Comparison of ENCODE assay signal across 8 cellular contexts in the genomic region with DNA sequence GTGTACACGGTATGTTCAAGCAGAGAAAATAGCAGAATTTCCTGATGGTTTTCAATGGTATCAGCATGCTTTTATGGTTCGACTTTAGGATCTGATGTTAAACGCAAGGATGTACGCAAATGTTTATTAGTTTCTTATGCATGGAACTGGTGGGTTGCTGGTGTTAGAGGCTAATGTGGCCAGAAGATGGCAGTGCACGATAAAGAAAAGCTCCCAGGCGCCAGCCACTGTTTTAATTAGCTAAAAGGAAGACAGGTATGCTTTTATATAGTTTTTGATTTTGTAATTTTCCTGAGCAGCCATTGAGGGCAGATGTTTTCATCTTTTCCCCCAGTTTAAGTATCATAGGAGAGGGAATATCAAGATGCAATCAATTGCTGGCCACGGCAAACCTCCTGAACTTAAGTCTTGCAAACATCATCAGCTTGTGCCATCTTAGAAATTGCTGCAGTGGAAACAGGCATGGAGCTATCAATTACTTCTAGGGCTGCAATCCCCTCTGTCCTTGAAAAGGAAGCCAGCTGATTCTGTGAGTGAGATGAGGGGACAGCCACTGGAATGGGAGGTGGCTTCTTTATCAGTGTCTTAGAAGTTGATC.
DNase-seq lines count a peak whose midpoint lies in the region; ATAC-seq, FAIRE-seq and TF ChIP-seq lines count a peak whose summit lies in the region.

No MANE protein-coding gene starts in this region.

- H3K23me2 ChIP-seq in H1 (ENCODE audit: low read depth, low read length), result no peaks in the 10 kb centered on the region

- H3K56ac ChIP-seq in H1 (replicated peaks; ENCODE audit: insufficient read length, low read depth, low read length), result no peak overlapping the region

- no peak overlapping the region for H3K4ac ChIP-seq in H1 (replicated peaks; ENCODE audit: insufficient read length, low read depth, low read length)

- 15 to 20% methylated on average over 7 of the region's 7 CpGs for WGBS in heart right ventricle, 2 donors
- 17% methylated on average over 7 of the region's 7 CpGs for WGBS in right cardiac atrium
- WGBS in H1 (ENCODE audit: extremely low coverage in 1 of 2, insufficient coverage in 1 of 2, insufficient read length in 1 of 2, insufficient replicate concordance in 2 of 2, low coverage in 1 of 2, low lambda C conversion rate in 2 of 2, missing lambda C conversion rate in 1 of 2), 2 experiments, result 40% methylated on average over 7 of the region's 7 CpGs; no CpG with 5 or more reads in 1 of the 2 experiments

- no peak overlapping the region for H2BK5ac ChIP-seq in H1 (ENCODE audit: low read depth, low read length)

- no peak for TF ChIP-seq POLR2A in H1 (IDR thresholded peaks at IDR 0.05; ENCODE audit: control extremely low read depth in 1 of 2, low read depth in 2 of 2, low read length in 2 of 2)

- peak in 7 of 9 donors; percentile 28 to 57 (median 38) for TF ChIP-seq CTCF in heart right ventricle (IDR thresholded peaks at IDR 0.05)
- peak; percentile 22 to 71 (median 60) for TF ChIP-seq CTCF in H1 (IDR thresholded peaks at IDR 0.05; ENCODE audit: control extremely low read depth in 1 of 3, insufficient read depth in 1 of 3, low read depth in 1 of 3, low read length in 3 of 3)
- TF ChIP-seq CTCF in retinal pigment epithelial cell (conservative IDR thresholded peaks at IDR 0.05; ENCODE audit: low read depth, low read length), result peak; percentile 27

- H3K4me3 ChIP-seq in heart right ventricle (no peak overlapping the region), right cardiac atrium (ENCODE audit: low read length) (no peak overlapping the region), H1 (ENCODE audit: extremely low read depth in 1 of 4, insufficient read depth in 2 of 4, low read depth in 3 of 4, low read length in 4 of 4) (no peak overlapping the region), retinal pigment epithelial cell (ENCODE audit: low read length) (no peak overlapping the region)

- no peak overlapping the region for H3K18ac ChIP-seq in H1 (ENCODE audit: extremely low read depth, low read length)

- H2BK12ac ChIP-seq in H1 (ENCODE audit: low read depth, low read length), result no peak overlapping the region

- no peak overlapping the region for H3K9ac ChIP-seq in H1 (replicated peaks in 1 of 4; ENCODE audit: extremely low read depth in 1 of 4, low read depth in 3 of 4, low read length in 3 of 4)

- no peak overlapping the region for H2BK120ac ChIP-seq in H1 (replicated peaks; ENCODE audit: low read depth, low read length)

- H4K8ac ChIP-seq in H1 (ENCODE audit: extremely low read depth, insufficient read depth, low read length), result no peak overlapping the region

- DNase-seq in heart right ventricle (no peak), right cardiac atrium (no peak), NCI-H748 (lab: John Stamatoyannopoulos, UW; ENCODE audit: unreplicated experiment) (peak; percentile 48), H1 (ENCODE audit: low read depth in 1 of 2, low spot score in 2 of 2) (peak in 1 of 2 experiments; percentile 66), retinal pigment epithelial cell (ENCODE audit: low read depth) (no peak), Right ventricle myocardium superior (no peak)
- no peak for DNase-seq in activated CD8-positive, alpha-beta memory T cell treated with anti-CD3 and anti-CD28 coated beads, Interleukin-2, amount 50 U/mL, for 4 hours

- H3K9me3 ChIP-seq in heart right ventricle (peaks cover 0 to 12% (median 0%) of the 10 kb centered on the region in 11 donors), right cardiac atrium (ENCODE audit: control insufficient read depth, low read length) (no peaks in the 10 kb centered on the region), H1 (ENCODE audit: insufficient read depth in 2 of 2, low read depth in 1 of 2, low read length in 1 of 2) (peaks cover 4 to 6% of the 10 kb centered on the region in 2 experiments; a peak in 2 of 4 replicates)

- ATAC-seq in heart right ventricle (no peak), right cardiac atrium (no peak), GM21825 (IDR thresholded peaks at IDR 0.05; ENCODE audit: unreplicated experiment) (no peak), Right ventricle myocardium superior (ENCODE audit: poor library complexity) (no peak)

- H3K4me1 ChIP-seq in heart right ventricle, result no peaks in the 10 kb centered on the region
- no peaks in the 10 kb centered on the region for H3K4me1 ChIP-seq in right cardiac atrium (ENCODE audit: control insufficient read depth, insufficient read depth, low read length)
- peaks cover 0 to 2% (median 0%) of the 10 kb centered on the region in 4 experiments; a peak in 1 of 7 replicates for H3K4me1 ChIP-seq in H1 (replicated peaks in 1 of 4; ENCODE audit: control insufficient read depth in 3 of 4, insufficient read depth in 4 of 4, low read length in 3 of 4)

- intact Hi-C loops in heart right ventricle (cut with DNase I) (loop anchor here in 1 of 10 donors (10.0 kb wide), 1 partner anchor 1991 kb away; a partner anchor contains a TSS), right cardiac atrium (cut with DNase I) (no loop called here), Right ventricle myocardium superior (cut with DNase I) (no loop called here)

- peak; percentile 90 for FAIRE-seq in H1 (lab: Jason Lieb, UNC)

- no peaks in the 10 kb centered on the region for H3K79me1 ChIP-seq in H1 (ENCODE audit: low read depth, low read length)

- no peak overlapping the region for H4K5ac ChIP-seq in H1 (ENCODE audit: insufficient read length, low read depth, low read length)

- H3K27ac ChIP-seq in heart right ventricle, result no peak overlapping the region
- no peak overlapping the region for H3K27ac ChIP-seq in right cardiac atrium (ENCODE audit: low read length)
- no peak overlapping the region for H3K27ac ChIP-seq in H1 (ENCODE audit: low read depth, low read length)

- TF ChIP-seq EP300 in H1 (IDR thresholded peaks at IDR 0.05; ENCODE audit: borderline replicate concordance in 1 of 2, low read depth in 2 of 2, low read length in 2 of 2), result no peak

- H3K27me3 ChIP-seq in heart right ventricle, result peaks cover 0 to 17% (median 0%) of the 10 kb centered on the region in 7 donors
- no peaks in the 10 kb centered on the region for H3K27me3 ChIP-seq in right cardiac atrium (ENCODE audit: control insufficient read depth, insufficient read depth)
- H3K27me3 ChIP-seq in H1 (replicated peaks in 1 of 4; ENCODE audit: control insufficient read depth in 3 of 4, extremely low read depth in 1 of 4, insufficient read depth in 3 of 4, low read length in 3 of 4), result no peaks in the 10 kb centered on the region

- no peaks in the 10 kb centered on the region for H3K79me2 ChIP-seq in H1 (ENCODE audit: control insufficient read depth in 1 of 2, insufficient read depth in 2 of 2, low read length in 2 of 2)

- POLR2A ChIA-PET in H1 (lab: Charles Lee; ENCODE audit: partially characterized antibody), result interaction anchor here (0.8 kb wide), 1 partner anchor 619 kb away, joined by 3 read pairs; no protein-coding TSS in a partner anchor

- H2BK20ac ChIP-seq in H1 (ENCODE audit: low read length), result no peak overlapping the region

- no peak overlapping the region for H3K23ac ChIP-seq in H1 (ENCODE audit: insufficient read length)

- H2AFZ ChIP-seq in H1 (ENCODE audit: low read length), result peak overlapping the region; percentile 15; the same call in 1 of the 2 replicates

- no peaks in the 10 kb centered on the region for H4K20me1 ChIP-seq in H1 (replicated peaks in 1 of 2; ENCODE audit: control insufficient read depth in 1 of 2, insufficient read depth in 2 of 2, low read length in 2 of 2)

- no peak overlapping the region for H3K4me2 ChIP-seq in H1 (ENCODE audit: insufficient read depth in 1 of 2, low read depth in 2 of 2, low read length in 2 of 2)

- TF ChIP-seq RAD21 in H1 (IDR thresholded peaks at IDR 0.05 in 1 of 2, conservative IDR thresholded peaks at IDR 0.05 in 1 of 2; ENCODE audit: low read depth in 2 of 2, low read length in 2 of 2), result peak; percentile 89 to 90

- no peak overlapping the region for H2AK5ac ChIP-seq in H1 (ENCODE audit: low read depth, low read length)

- H3K14ac ChIP-seq in H1 (ENCODE audit: insufficient read length), result no peak overlapping the region

- H4K91ac ChIP-seq in H1 (replicated peaks; ENCODE audit: insufficient read length, low read length), result no peak overlapping the region

- H3K36me3 ChIP-seq in heart right ventricle (no peaks in the 10 kb centered on the region), H1 (ENCODE audit: control insufficient read depth in 2 of 4, insufficient read depth in 4 of 4, low read length in 3 of 4) (no peaks in the 10 kb centered on the region)

- CTCF ChIA-PET in H1 (lab: Charles Lee; ENCODE audit: partially characterized antibody), result interaction anchor here (0.6 to 4.2 kb wide), 33 partner anchors 9 to 1508 kb away, joined by 3 to 40 read pairs (median 3); no protein-coding TSS in a partner anchor

- no peak overlapping the region for H2BK15ac ChIP-seq in H1 (ENCODE audit: low read length)

TF ChIP-seq in H1, 55 proteins besides CTCF, POLR2A, EP300 and RAD21:
- no peak for TF ChIP-seq ZNF274 (IDR thresholded peaks at IDR 0.05; ENCODE audit: borderline replicate concordance, extremely low read depth, low read length)
- TF ChIP-seq TCF12 (IDR thresholded peaks at IDR 0.05; ENCODE audit: low read depth, low read length), result no peak
- no peak for TF ChIP-seq CBX8 (IDR thresholded peaks at IDR 0.05; ENCODE audit: borderline replicate concordance, low read depth, low read length)
- no peak for TF ChIP-seq SAP30 (IDR thresholded peaks at IDR 0.05; ENCODE audit: insufficient read depth, insufficient replicate concordance, low read length)
- TF ChIP-seq, protein P1, sequence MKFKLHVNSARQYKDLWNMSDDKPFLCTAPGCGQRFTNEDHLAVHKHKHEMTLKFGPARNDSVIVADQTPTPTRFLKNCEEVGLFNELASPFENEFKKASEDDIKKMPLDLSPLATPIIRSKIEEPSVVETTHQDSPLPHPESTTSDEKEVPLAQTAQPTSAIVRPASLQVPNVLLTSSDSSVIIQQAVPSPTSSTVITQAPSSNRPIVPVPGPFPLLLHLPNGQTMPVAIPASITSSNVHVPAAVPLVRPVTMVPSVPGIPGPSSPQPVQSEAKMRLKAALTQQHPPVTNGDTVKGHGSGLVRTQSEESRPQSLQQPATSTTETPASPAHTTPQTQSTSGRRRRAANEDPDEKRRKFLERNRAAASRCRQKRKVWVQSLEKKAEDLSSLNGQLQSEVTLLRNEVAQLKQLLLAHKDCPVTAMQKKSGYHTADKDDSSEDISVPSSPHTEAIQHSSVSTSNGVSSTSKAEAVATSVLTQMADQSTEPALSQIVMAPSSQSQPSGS (IDR thresholded peaks at IDR 0.05; ENCODE audit: low read length), result no peak
- TF ChIP-seq TEAD4 (IDR thresholded peaks at IDR 0.05; ENCODE audit: low read depth, low read length), result no peak
- no peak for TF ChIP-seq MAFK (IDR thresholded peaks at IDR 0.05; ENCODE audit: low read depth, low read length)
- TF ChIP-seq TBP (IDR thresholded peaks at IDR 0.05; ENCODE audit: low read depth, low read length), result no peak
- TF ChIP-seq EGR1 (IDR thresholded peaks at IDR 0.05; ENCODE audit: borderline replicate concordance, low read depth, low read length), result no peak
- no peak for TF ChIP-seq KDM1A (IDR thresholded peaks at IDR 0.05; ENCODE audit: borderline replicate concordance, low read length)
